ENCODE assay signal across 14 cellular contexts in the genomic region with DNA sequence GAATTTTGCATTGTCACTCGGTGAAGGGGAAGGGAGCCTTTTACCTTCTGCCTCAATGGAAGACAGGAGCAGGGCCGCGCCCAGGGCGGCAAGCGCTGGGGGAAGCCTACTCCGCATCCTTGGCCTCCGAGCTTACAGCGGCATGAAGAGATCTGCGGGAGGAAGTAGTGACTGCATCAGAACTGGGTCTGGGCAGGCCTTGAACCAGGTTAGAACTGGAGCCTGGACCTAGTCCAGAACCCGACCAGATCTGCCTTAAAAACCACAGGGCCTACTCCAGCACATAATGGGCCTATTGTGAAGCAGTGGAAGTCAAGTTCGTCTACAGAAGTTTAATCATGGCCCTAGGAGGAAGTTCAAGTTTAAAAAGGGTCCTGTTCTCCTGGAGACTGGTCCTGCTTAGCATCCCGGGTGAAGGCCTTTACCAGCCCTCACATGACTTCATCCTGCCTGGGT. TPM values are rescaled to one million over a fixed set of nuclear protein-coding genes. Genes with fewer than 3 reads are reported as not detected.
DNase-seq lines count a peak whose midpoint lies in the region; ATAC-seq, FAIRE-seq and TF ChIP-seq lines count a peak whose summit lies in the region.
"Had no signal": no experiment of that assay in that cellular context is flagged by ENCODE, and none has a peak within 500 bp of the region (broad histone marks: within the 10 kb centered on the region; RNA-seq: fewer than 3 reads in every experiment).

No MANE protein-coding gene starts in this region.

- H4K91ac ChIP-seq in mesenchymal stem cell (ENCODE audit: low read length), result peak overlapping the region; percentile 83

- H2AFZ ChIP-seq in SK-N-SH (ENCODE audit: low read depth) (no peak overlapping the region), mesenchymal stem cell (ENCODE audit: low read depth, low read length) (no peak overlapping the region), HepG2 (ENCODE audit: low read length) (no peak overlapping the region)

- H3K9ac ChIP-seq in SK-N-SH (no peak overlapping the region), mesenchymal stem cell (ENCODE audit: low read length) (peak overlapping the region; percentile 95), HepG2 (ENCODE audit: insufficient read depth, low read depth, low read length) (no peak overlapping the region)

- H3K27me3 ChIP-seq in SK-N-SH (ENCODE audit: insufficient read depth) (peaks cover 73% of the 10 kb centered on the region), mesenchymal stem cell (ENCODE audit: control insufficient read depth in 1 of 2, insufficient read depth in 1 of 2, low read length in 2 of 2) (no peaks in the 10 kb centered on the region), transverse colon (peaks cover 79% of the 10 kb centered on the region), HepG2 (ENCODE audit: control insufficient read depth in 1 of 2, insufficient read depth in 2 of 2, low read length in 2 of 2) (peaks cover 4 to 53% of the 10 kb centered on the region in 2 experiments; a peak in 4 of 5 replicates)

- H3K4me1 ChIP-seq in SK-N-SH (ENCODE audit: control insufficient read depth in 1 of 2, insufficient read depth in 2 of 2, low read depth in 1 of 2, low read length in 1 of 2), result no peaks in the 10 kb centered on the region; a peak in 1 of 4 replicates
- peaks cover 21% of the 10 kb centered on the region for H3K4me1 ChIP-seq in mesenchymal stem cell (ENCODE audit: control insufficient read depth, insufficient read depth, low read depth, low read length)
- peaks cover 0 to 50% (median 8%) of the 10 kb centered on the region in 4 donors for H3K4me1 ChIP-seq in transverse colon
- no peaks in the 10 kb centered on the region for H3K4me1 ChIP-seq in HepG2 (ENCODE audit: insufficient read depth, low read length)

- no peaks in the 10 kb centered on the region for H3K9me2 ChIP-seq in SK-N-SH

- CTCF ChIA-PET in SK-N-SH (lab: Yijun Ruan, JAX) (interaction anchor here (0.8 to 5.6 kb wide), 7 partner anchors 9 to 1470 kb away, joined by 3 to 20 read pairs (median 4); a partner anchor contains a TSS), HepG2 (lab: Yijun Ruan, JAX; ENCODE audit: low intra/inter-chr PET ratio, low total read pairs) (no interaction called here)

- peak overlapping the region; percentile 1 to 27 for H3K14ac ChIP-seq in mesenchymal stem cell (ENCODE audit: low read length in 2 of 2)

- H3F3A ChIP-seq in SK-N-SH (replicated peaks; ENCODE audit: insufficient read depth), result peaks cover 3% of the 10 kb centered on the region

- no peak for TF ChIP-seq POLR2A in transverse colon (IDR thresholded peaks at IDR 0.05)
- TF ChIP-seq POLR2A in HepG2 (IDR thresholded peaks at IDR 0.05; ENCODE audit: insufficient read depth in 1 of 2, low read depth in 2 of 2, low read length in 2 of 2), result no peak

- peaks cover 2% of the 10 kb centered on the region for H3K79me1 ChIP-seq in mesenchymal stem cell (replicated peaks; ENCODE audit: low read length, poor library complexity, severe bottlenecking)

- H3K4me2 ChIP-seq in SK-N-SH (no peak overlapping the region), mesenchymal stem cell (ENCODE audit: low read length, poor library complexity, severe bottlenecking) (peak overlapping the region; percentile 60), HepG2 (ENCODE audit: low read depth, low read length) (no peak overlapping the region)

- intact Hi-C loops in transverse colon (cut with DNase I; ENCODE audit: low total_unique reads), result loop anchor here (5.0 to 10.0 kb wide), 3 partner anchors 448 to 1230 kb away; no protein-coding TSS in a partner anchor
- intact Hi-C loops in HepG2 (cut with micrococcal nuclease; ENCODE audit: unreplicated experiment), result loop anchor here (10.0 kb wide), 1 partner anchor 1348 kb away; no protein-coding TSS in a partner anchor

- H2BK120ac ChIP-seq in mesenchymal stem cell (ENCODE audit: low read depth, low read length), result peak overlapping the region; percentile 79

- H3K9me3 ChIP-seq in SK-N-SH (no peaks in the 10 kb centered on the region), mesenchymal stem cell (ENCODE audit: control insufficient read depth, low read length) (no peaks in the 10 kb centered on the region), transverse colon (no peaks in the 10 kb centered on the region), HepG2 (ENCODE audit: low read length) (no peaks in the 10 kb centered on the region)
- H3K9me3 ChIP-seq: left lung had no signal

- no peak overlapping the region for H2BK5ac ChIP-seq in mesenchymal stem cell (ENCODE audit: low read depth, low read length, poor library complexity, severe bottlenecking)

- H2BK12ac ChIP-seq in mesenchymal stem cell (ENCODE audit: low read length in 2 of 2), result peak overlapping the region; percentile 66 to 74

- H4K20me1 ChIP-seq in SK-N-SH (ENCODE audit: insufficient read depth), result no peaks in the 10 kb centered on the region
- H4K20me1 ChIP-seq in HepG2 (ENCODE audit: insufficient read depth, low read length), result no peaks in the 10 kb centered on the region

- H3K27ac ChIP-seq in SK-N-SH (ENCODE audit: low read depth in 2 of 2, low read length in 1 of 2), result no peak overlapping the region
- peak overlapping the region; percentile 61 for H3K27ac ChIP-seq in mesenchymal stem cell (ENCODE audit: low read length, poor library complexity, severe bottlenecking)
- peak overlapping the region; percentile 79 to 86 (median 84) for H3K27ac ChIP-seq in transverse colon
- no peak overlapping the region for H3K27ac ChIP-seq in HepG2 (ENCODE audit: extremely low read length, insufficient read depth, low read length)

- H2AK5ac ChIP-seq in mesenchymal stem cell (ENCODE audit: low read length, severe bottlenecking), result peak overlapping the region; percentile 71

- peak overlapping the region in 1 of 2 experiments; percentile 17 for H3K23ac ChIP-seq in mesenchymal stem cell (ENCODE audit: low read length in 2 of 2)

- H3K79me2 ChIP-seq in SK-N-SH (ENCODE audit: insufficient read depth) (no peaks in the 10 kb centered on the region), HepG2 (ENCODE audit: insufficient read depth, low read length) (no peaks in the 10 kb centered on the region)

- peak; percentile 8 for DNase-seq in SK-N-SH
- DNase-seq in choroid plexus epithelial cell (ENCODE audit: low read depth), result no peak
- peak; percentile 47 for DNase-seq in mesenchymal stem cell
- no peak for DNase-seq in transverse colon
- DNase-seq in HepG2 (ENCODE audit: low spot score), result no peak
- DNase-seq in NCI-H146 treated with DMSO at 0.1 percent for 48 hours (lab: John Stamatoyannopoulos, UW; ENCODE audit: unreplicated experiment), result no peak
- DNase-seq: 8988T, GF-D8, KG1, T-cell had no signal

- no peak for ATAC-seq in SK-N-SH treated with all-trans-retinoic acid at 6 μM for 48 hours
- no peak for ATAC-seq in HepG2
- ATAC-seq in GM21528 (IDR thresholded peaks at IDR 0.05; ENCODE audit: low FRiP score, unreplicated experiment), result no peak
- ATAC-seq: left lung had no signal

- H2BK15ac ChIP-seq in mesenchymal stem cell (ENCODE audit: low read depth, poor library complexity, severe bottlenecking), result peak overlapping the region; percentile 80

- H3K36me3 ChIP-seq in SK-N-SH (replicated peaks in 1 of 2; ENCODE audit: control insufficient read depth in 1 of 2, insufficient read depth in 2 of 2, low read length in 1 of 2) (no peaks in the 10 kb centered on the region), mesenchymal stem cell (ENCODE audit: control insufficient read depth in 1 of 2, insufficient read depth in 2 of 2, low read depth in 1 of 2, low read length in 2 of 2) (no peaks in the 10 kb centered on the region), transverse colon (no peaks in the 10 kb centered on the region), HepG2 (replicated peaks in 1 of 2; ENCODE audit: control insufficient read depth in 1 of 2, insufficient read depth in 2 of 2, low read length in 2 of 2) (no peaks in the 10 kb centered on the region)
- H3K36me3 ChIP-seq: left lung had no signal

- H3K4ac ChIP-seq in mesenchymal stem cell (ENCODE audit: low read depth in 1 of 2, low read length in 2 of 2), result peak overlapping the region; percentile 35 to 68

- TF ChIP-seq CTCF in SK-N-SH (IDR thresholded peaks at IDR 0.05), result no peak
- no peak for TF ChIP-seq CTCF in choroid plexus epithelial cell (conservative IDR thresholded peaks at IDR 0.05; ENCODE audit: low read depth, low read length)
- TF ChIP-seq CTCF in transverse colon (IDR thresholded peaks at IDR 0.05), result no peak
- TF ChIP-seq CTCF in HepG2 (CRISPR knock-in tag; IDR thresholded peaks at IDR 0.05), result no peak

- POLR2A ChIA-PET in SK-N-SH (lab: Yijun Ruan, JAX) (no interaction called here), HepG2 (lab: Yijun Ruan, JAX) (no interaction called here)

- H3K4me3 ChIP-seq in SK-N-SH (ENCODE audit: low read depth in 2 of 2, low read length in 1 of 2), result no peak overlapping the region
- H3K4me3 ChIP-seq in choroid plexus epithelial cell (ENCODE audit: low read depth, low read length), result peak overlapping the region; percentile 60
- peak overlapping the region; percentile 33 to 96 for H3K4me3 ChIP-seq in mesenchymal stem cell (ENCODE audit: insufficient read depth in 1 of 2, low read depth in 1 of 2, low read length in 2 of 2)
- peak overlapping the region in 2 of 4 donors; percentile 10 to 33 for H3K4me3 ChIP-seq in transverse colon
- H3K4me3 ChIP-seq in HepG2 (replicated peaks in 1 of 3; ENCODE audit: insufficient read depth in 1 of 3, low read depth in 2 of 3, low read length in 3 of 3), result no peak overlapping the region
- H3K4me3 ChIP-seq: left lung had no signal

- H4K8ac ChIP-seq in mesenchymal stem cell (ENCODE audit: low read length), result peak overlapping the region; percentile 33

- in situ Hi-C loops in transverse colon (cut with MboI; ENCODE audit: low pct_ligation_motif_present in 1 of 4, low pct_unique_long_range_greater_than_20kb in 1 of 4, low sequenced_read_pairs in 3 of 4) (loop anchor here in 3 of 4 donors (25.0 kb wide), 4 partner anchors 790 to 1465 kb away; no protein-coding TSS in a partner anchor), HepG2 (cut with HindIII; ENCODE audit: extremely low pct_ligation_motif_present, low pct_unique_long_range_greater_than_20kb) (loop anchor here (10.0 to 25.0 kb wide), 6 partner anchors 448 to 1465 kb away; no protein-coding TSS in a partner anchor)

- TF ChIP-seq EP300 in SK-N-SH (IDR thresholded peaks at IDR 0.05; ENCODE audit: borderline replicate concordance in 1 of 2, low read depth in 1 of 2, low read length in 1 of 2) (no peak), transverse colon (IDR thresholded peaks at IDR 0.05; ENCODE audit: low read depth) (no peak), HepG2 (IDR thresholded peaks at IDR 0.05; ENCODE audit: low read depth in 2 of 2, low read length in 2 of 2) (no peak), HepG2 (CRISPR knock-in tag; IDR thresholded peaks at IDR 0.05; ENCODE audit: borderline replicate concordance) (no peak)

- peak overlapping the region; percentile 81 to 86 for H3K18ac ChIP-seq in mesenchymal stem cell (ENCODE audit: low read depth in 1 of 2, low read length in 2 of 2)

- no TSS peak for BruUV-seq in HepG2 (replicated peaks; lab: Mats Ljungman, UMichigan)

- no peak for FAIRE-seq in HepG2 (lab: Jason Lieb, UNC)
- FAIRE-seq: GM19239 had no signal

- WGBS in SK-N-SH (ENCODE audit: low lambda C conversion rate), result 54% methylated on average over 10 of the region's 12 CpGs
- WGBS in mesenchymal stem cell, result 32% methylated on average over 11 of the region's 12 CpGs
- WGBS in transverse colon (ENCODE audit: low coverage in 1 of 2), 2 donors, result 43 to 72% methylated on average over 1 to 12 of the region's 12 CpGs
- WGBS in HepG2 (ENCODE audit: low lambda C conversion rate), result 46% methylated on average over 10 of the region's 12 CpGs

- TF ChIP-seq RAD21 in SK-N-SH (IDR thresholded peaks at IDR 0.05; ENCODE audit: low read length), result no peak
- TF ChIP-seq RAD21 in HepG2 (CRISPR knock-in tag; IDR thresholded peaks at IDR 0.05), result no peak

RNA-seq across cellular contexts. Expression of a gene that starts 3.1 kb away (rescaled TPM):
- polyA plus RNA-seq in SK-N-SH (2012; rRNA removed), result 0.03 and 0.10 TPM in 2 replicates
- 0.04 and 0.05 TPM in 2 replicates for polyA plus RNA-seq in SK-N-SH (2012; cell fraction: cytosol; rRNA removed)
- polyA plus RNA-seq in SK-N-SH (2012; cell fraction: nucleus; rRNA removed), result 0.06 and 0.08 TPM in 2 replicates
- 353 TPM for polyA plus RNA-seq in mesenchymal stem cell (2013, experiment 1 of 2)
- 326 TPM for polyA plus RNA-seq in mesenchymal stem cell (2013, experiment 2 of 2)
- total RNA-seq in transverse colon, result 10 to 100 TPM; 14.2 to 45.1 (median 32.3) TPM
- total RNA-seq in HepG2 (2016; rRNA removed; fragmentation: Illumina TruSeq; extraction: Trizol), result 0.02 TPM in 1 of 2 replicates, not detected in the other
- total RNA-seq in HepG2 (2016; cell fraction: cytosol; rRNA removed; fragmentation: Illumina TruSeq; extraction: Trizol; ENCODE audit: low read depth), result not detected in 2 replicates
- total RNA-seq in HepG2 (2016; cell fraction: insoluble cytoplasmic fraction; rRNA removed; fragmentation: Illumina TruSeq; extraction: Trizol), result not detected in 2 replicates
- not detected in 2 replicates for total RNA-seq in HepG2 (2016; cell fraction: membrane; rRNA removed; fragmentation: Illumina TruSeq; extraction: Trizol)
- total RNA-seq in HepG2 (2016; cell fraction: nucleus; rRNA removed; fragmentation: Illumina TruSeq; extraction: Trizol), result 0.06 TPM in 1 of 2 replicates, not detected in the other
- polyA plus RNA-seq in HepG2 (2011; rRNA removed), result 0.20 TPM in 1 of 2 replicates, not detected in the other
- polyA plus RNA-seq in HepG2 (2011; cell fraction: cytosol; rRNA removed), result 0.01 TPM in 1 of 2 replicates, not detected in the other
- polyA plus RNA-seq in HepG2 (2011; cell fraction: nucleus; rRNA removed), result 0.07 TPM in 1 of 2 replicates, not detected in the other
- 0.01 TPM in 1 of 2 replicates, not detected in the other for polyA plus RNA-seq in HepG2 (2012)
- not detected in 2 replicates for polyA plus RNA-seq in HepG2 (2016; cell fraction: cytosol; fragmentation: Illumina TruSeq; extraction: Trizol; ENCODE audit: low read depth)
- not detected in 2 replicates for polyA plus RNA-seq in HepG2 (2016; cell fraction: insoluble cytoplasmic fraction; fragmentation: Illumina TruSeq; extraction: Trizol; ENCODE audit: low read depth)
- not detected in 2 replicates for polyA plus RNA-seq in HepG2 (2016; cell fraction: membrane; fragmentation: Illumina TruSeq; extraction: Trizol; ENCODE audit: low read depth)
- 0.12 TPM in 1 of 2 replicates, not detected in the other for polyA plus RNA-seq in HepG2 (2016; cell fraction: nucleus; fragmentation: Illumina TruSeq; extraction: Trizol; ENCODE audit: insufficient read depth, low read depth)
- polyA minus RNA-seq in HepG2 (2011; rRNA and poly(A)+ RNA removed; ENCODE audit: low replicate concordance), result 328 TPM in 1 of 2 replicates, not detected in the other
- 0.79 and 2.3 TPM in 2 replicates for polyA minus RNA-seq in HepG2 (2011; cell fraction: cytosol; rRNA and poly(A)+ RNA removed)
- polyA minus RNA-seq in HepG2 (2011; cell fraction: nucleus; rRNA and poly(A)+ RNA removed), result 0.12 and 0.77 TPM in 2 replicates

RNA-seq across cellular contexts. Expression of a gene that starts 40.9 kb away (rescaled TPM):
- polyA plus RNA-seq in SK-N-SH (2012; rRNA removed), result 431 and 600 TPM in 2 replicates
- polyA plus RNA-seq in SK-N-SH (2012; cell fraction: cytosol; rRNA removed), result 554 and 614 TPM in 2 replicates
- 123 and 150 TPM in 2 replicates for polyA plus RNA-seq in SK-N-SH (2012; cell fraction: nucleus; rRNA removed)
- 986 TPM for polyA plus RNA-seq in mesenchymal stem cell (2013, experiment 1 of 2)
- 1,021 TPM for polyA plus RNA-seq in mesenchymal stem cell (2013, experiment 2 of 2)
- 100 to 1,000 TPM; 146 to 469 (median 349) TPM for total RNA-seq in transverse colon
- 481 and 556 TPM in 2 replicates for total RNA-seq in HepG2 (2016; rRNA removed; fragmentation: Illumina TruSeq; extraction: Trizol)
- 280 and 328 TPM in 2 replicates for total RNA-seq in HepG2 (2016; cell fraction: cytosol; rRNA removed; fragmentation: Illumina TruSeq; extraction: Trizol; ENCODE audit: low read depth)
- total RNA-seq in HepG2 (2016; cell fraction: insoluble cytoplasmic fraction; rRNA removed; fragmentation: Illumina TruSeq; extraction: Trizol), result 517 and 605 TPM in 2 replicates
- total RNA-seq in HepG2 (2016; cell fraction: membrane; rRNA removed; fragmentation: Illumina TruSeq; extraction: Trizol), result 294 and 325 TPM in 2 replicates
- total RNA-seq in HepG2 (2016; cell fraction: nucleus; rRNA removed; fragmentation: Illumina TruSeq; extraction: Trizol), result 231 and 261 TPM in 2 replicates
- polyA plus RNA-seq in HepG2 (2011; rRNA removed), result 311 and 407 TPM in 2 replicates
- polyA plus RNA-seq in HepG2 (2011; cell fraction: cytosol; rRNA removed), result 137 and 186 TPM in 2 replicates
- 59.1 and 61.9 TPM in 2 replicates for polyA plus RNA-seq in HepG2 (2011; cell fraction: nucleus; rRNA removed)
- polyA plus RNA-seq in HepG2 (2012), result 241 and 395 TPM in 2 replicates
- polyA plus RNA-seq in HepG2 (2016; cell fraction: cytosol; fragmentation: Illumina TruSeq; extraction: Trizol; ENCODE audit: low read depth), result 218 and 256 TPM in 2 replicates
- 311 and 334 TPM in 2 replicates for polyA plus RNA-seq in HepG2 (2016; cell fraction: insoluble cytoplasmic fraction; fragmentation: Illumina TruSeq; extraction: Trizol; ENCODE audit: low read depth)
- polyA plus RNA-seq in HepG2 (2016; cell fraction: membrane; fragmentation: Illumina TruSeq; extraction: Trizol; ENCODE audit: low read depth), result 165 and 228 TPM in 2 replicates
- 278 and 326 TPM in 2 replicates for polyA plus RNA-seq in HepG2 (2016; cell fraction: nucleus; fragmentation: Illumina TruSeq; extraction: Trizol; ENCODE audit: insufficient read depth, low read depth)
- 63.3 and 108 TPM in 2 replicates for polyA minus RNA-seq in HepG2 (2011; rRNA and poly(A)+ RNA removed; ENCODE audit: low replicate concordance)
- polyA minus RNA-seq in HepG2 (2011; cell fraction: cytosol; rRNA and poly(A)+ RNA removed), result 36.2 and 38.6 TPM in 2 replicates
- 17.8 and 18.6 TPM in 2 replicates for polyA minus RNA-seq in HepG2 (2011; cell fraction: nucleus; rRNA and poly(A)+ RNA removed)

Comparison
In these comparisons a context has a peak if more than half of its experiments do, and no peak if none do; other contexts are left out.
1. DNase-seq: peak in SK-N-SH (single experiment) and mesenchymal stem cell (single experiment); none in choroid plexus epithelial cell (single experiment), transverse colon (single experiment), HepG2 (single experiment) and NCI-H146 treated with DMSO at 0.1 percent for 48 hours (single experiment).
2. H3K27ac ChIP-seq: peak in mesenchymal stem cell (single experiment) and transverse colon (4 of 4); none in SK-N-SH (0 of 2) and HepG2 (single experiment).
3. H3K4me3 ChIP-seq: peak in choroid plexus epithelial cell (single experiment) and mesenchymal stem cell (2 of 2); none in SK-N-SH (0 of 2) and HepG2 (0 of 3).
4. RNA of a gene that starts 3.1 kb away (total RNA-seq): 14.2 to 45.1 TPM in transverse colon; 0.02 to 0.06 TPM in HepG2; every median in the first group is over 10 times any median in the second.